In genomic region chr5:177462021-177462670, GRCh38 we compare ENCODE assay signal across 11 cellular contexts. TPM values are rescaled to one million over a fixed set of nuclear protein-coding genes. Genes with fewer than 3 reads are reported as not detected.
A peak's percentile ranks its signal among the peaks of the same experiment; 100 is the strongest.
DNase-seq lines count a peak whose midpoint lies in the region; ATAC-seq, FAIRE-seq and TF ChIP-seq lines count a peak whose summit lies in the region.
"Had no signal": no experiment of that assay in that cellular context is flagged by ENCODE, and none has a peak within 500 bp of the region (broad histone marks: within the 10 kb centered on the region; RNA-seq: fewer than 3 reads in every experiment).

No MANE protein-coding gene starts in this region.

- H3K36me3 ChIP-seq in liver (ENCODE audit: control insufficient read depth in 4 of 4, insufficient read depth in 3 of 4, low read depth in 1 of 4, low read length in 3 of 4) (no peaks in the 10 kb centered on the region), HepG2 (replicated peaks in 1 of 2; ENCODE audit: control insufficient read depth in 1 of 2, insufficient read depth in 2 of 2, low read length in 2 of 2) (peaks cover 7 to 14% of the 10 kb centered on the region in 2 experiments; a peak in 3 of 5 replicates), upper lobe of right lung (peaks cover 14% of the 10 kb centered on the region)

- H3K27me3 Mint-ChIP-seq in activated T-helper 2 cell treated with anti-CD3 and anti-CD28 coated beads, Interferon-gamma antibody, Interleukin-2, Interleukin-4, amounts not matched to agents 10 μg/mL and 5 μg/mL and 100 μg/mL, durations not matched to agents 14 hours and 24 hours and 36 hours (ENCODE audit: low read depth) = no peaks in the 10 kb centered on the region

- TF ChIP-seq POLR2A in HepG2 (IDR thresholded peaks at IDR 0.05; ENCODE audit: insufficient read depth in 1 of 2, low read depth in 2 of 2, low read length in 2 of 2) = no peak

- H3K4me1 Mint-ChIP-seq in activated T-helper 2 cell treated with anti-CD3 and anti-CD28 coated beads, Interferon-gamma antibody, Interleukin-2, Interleukin-4, amounts not matched to agents 10 μg/mL and 5 μg/mL and 100 μg/mL, durations not matched to agents 14 hours and 24 hours and 36 hours (ENCODE audit: low read depth) = peaks cover 15% of the 10 kb centered on the region

- H3K27ac Mint-ChIP-seq in activated T-helper 2 cell treated with anti-CD3 and anti-CD28 coated beads, Interferon-gamma antibody, Interleukin-2, Interleukin-4, amounts not matched to agents 10 μg/mL and 5 μg/mL and 100 μg/mL, durations not matched to agents 14 hours and 24 hours and 36 hours = peak overlapping the region; percentile 60

- 77% methylated on average over 27 of the region's 27 CpGs for WGBS in liver
- WGBS in HepG2 (ENCODE audit: low lambda C conversion rate) = 94% methylated on average over 17 of the region's 27 CpGs
- 65% methylated on average over 27 of the region's 27 CpGs for WGBS in right cardiac atrium

- FAIRE-seq in HepG2 (lab: Jason Lieb, UNC) = no peak

- peaks cover 7% of the 10 kb centered on the region; the same call in 1 of the 2 replicates for H4K20me1 ChIP-seq in HepG2 (ENCODE audit: insufficient read depth, low read length)

- H3K4me3 ChIP-seq in liver (ENCODE audit: low read depth in 1 of 3, low read length in 3 of 3) (no peak overlapping the region), HepG2 (replicated peaks in 1 of 3; ENCODE audit: insufficient read depth in 1 of 3, low read depth in 2 of 3, low read length in 3 of 3) (no peak overlapping the region), right cardiac atrium (ENCODE audit: low read length) (no peak overlapping the region), upper lobe of right lung (no peak overlapping the region)

- no peaks in the 10 kb centered on the region for H3K9me3 Mint-ChIP-seq in activated T-helper 2 cell treated with anti-CD3 and anti-CD28 coated beads, Interferon-gamma antibody, Interleukin-2, Interleukin-4, amounts not matched to agents 10 μg/mL and 5 μg/mL and 100 μg/mL, durations not matched to agents 14 hours and 24 hours and 36 hours

- in situ Hi-C loops in HepG2 (cut with HindIII; ENCODE audit: extremely low pct_ligation_motif_present, low pct_unique_long_range_greater_than_20kb) = loop anchor here (25.0 kb wide), 1 partner anchor 350 kb away; no protein-coding TSS in a partner anchor

- no peak overlapping the region for H3K9ac ChIP-seq in liver (ENCODE audit: low read depth in 1 of 2, low read length in 2 of 2)
- no peak overlapping the region for H3K9ac ChIP-seq in HepG2 (ENCODE audit: insufficient read depth, low read depth, low read length)

- POLR2A ChIA-PET in HepG2 (lab: Yijun Ruan, JAX) = interaction anchor here (0.7 to 1.4 kb wide), 2 partner anchors 35 to 59 kb away, joined by 3 to 4 read pairs; partner anchors contain the start of gene PDLIM7

- H3K27me3 ChIP-seq in liver (ENCODE audit: control insufficient read depth in 4 of 4, insufficient read depth in 4 of 4, low read length in 3 of 4) (no peaks in the 10 kb centered on the region), HepG2 (ENCODE audit: control insufficient read depth in 1 of 2, insufficient read depth in 2 of 2, low read length in 2 of 2) (no peaks in the 10 kb centered on the region), right cardiac atrium (ENCODE audit: control insufficient read depth, insufficient read depth) (no peaks in the 10 kb centered on the region), upper lobe of right lung (no peaks in the 10 kb centered on the region)

- no peaks in the 10 kb centered on the region for H3K79me2 ChIP-seq in HepG2 (ENCODE audit: insufficient read depth, low read length)

- TF ChIP-seq EP300 in HepG2 (IDR thresholded peaks at IDR 0.05; ENCODE audit: low read depth in 2 of 2, low read length in 2 of 2) (no peak), HepG2 (CRISPR knock-in tag; IDR thresholded peaks at IDR 0.05; ENCODE audit: borderline replicate concordance) (no peak)

- CTCF ChIA-PET in HepG2 (lab: Yijun Ruan, JAX; ENCODE audit: low intra/inter-chr PET ratio, low total read pairs) = no interaction called here

- BruUV-seq in HepG2 (replicated peaks; lab: Mats Ljungman, UMichigan) = no TSS peak

- no peaks in the 10 kb centered on the region for H3K4me1 ChIP-seq in liver (ENCODE audit: control insufficient read depth in 4 of 4, insufficient read depth in 4 of 4, low read length in 3 of 4)
- peaks cover 3% of the 10 kb centered on the region; the same call in 1 of the 2 replicates for H3K4me1 ChIP-seq in HepG2 (ENCODE audit: insufficient read depth, low read length)
- no peaks in the 10 kb centered on the region for H3K4me1 ChIP-seq in right cardiac atrium (ENCODE audit: control insufficient read depth, insufficient read depth, low read length)
- H3K4me1 ChIP-seq in upper lobe of right lung = peaks cover 6% of the 10 kb centered on the region

- H3K36me3 Mint-ChIP-seq in activated T-helper 2 cell treated with anti-CD3 and anti-CD28 coated beads, Interferon-gamma antibody, Interleukin-2, Interleukin-4, amounts not matched to agents 10 μg/mL and 5 μg/mL and 100 μg/mL, durations not matched to agents 14 hours and 24 hours and 36 hours (ENCODE audit: low read depth) = peaks cover 11% of the 10 kb centered on the region

- H3K9me3 ChIP-seq in liver (ENCODE audit: control insufficient read depth in 4 of 4, low read length in 3 of 4) (no peaks in the 10 kb centered on the region), HepG2 (ENCODE audit: low read length) (no peaks in the 10 kb centered on the region), right cardiac atrium (ENCODE audit: control insufficient read depth, low read length) (no peaks in the 10 kb centered on the region), upper lobe of right lung (no peaks in the 10 kb centered on the region)

- no peak for ATAC-seq in HepG2
- peak; percentile 15 to 77 for ATAC-seq in right cardiac atrium
- peak; percentile 58 for ATAC-seq in upper lobe of right lung

- no peak for TF ChIP-seq RAD21 in liver (IDR thresholded peaks at IDR 0.05)
- no peak for TF ChIP-seq RAD21 in HepG2 (CRISPR knock-in tag; IDR thresholded peaks at IDR 0.05)

- TF ChIP-seq CTCF in liver (IDR thresholded peaks at IDR 0.05; ENCODE audit: low read depth, low read length, missing input control) (no peak), HepG2 (CRISPR knock-in tag; IDR thresholded peaks at IDR 0.05) (no peak), upper lobe of right lung (IDR thresholded peaks at IDR 0.05) (no peak), GM20000 (IDR thresholded peaks at IDR 0.05; ENCODE audit: extremely low read depth, missing control alignments) (no peak)

- DNase-seq in HepG2 (ENCODE audit: low spot score) (no peak), right cardiac atrium (peak; percentile 69 to 76 (median 75)), upper lobe of right lung (no peak), GM20000 (ENCODE audit: low spot score) (no peak), DMS53 treated with DMSO at 0.1 percent for 48 hours (lab: John Stamatoyannopoulos, UW; ENCODE audit: unreplicated experiment) (no peak), globus pallidus (ENCODE audit: low spot score) (no peak)
- no peak for DNase-seq in activated T-helper 2 cell treated with anti-CD3 and anti-CD28 coated beads, Interferon-gamma antibody, Interleukin-2, Interleukin-4, amounts not matched to agents 10 μg/mL and 5 μg/mL and 100 μg/mL, durations not matched to agents 14 hours and 24 hours and 36 hours (ENCODE audit: low spot score)
- DNase-seq: NCI-H1105 treated with DMSO at 0.1 percent for 48 hours, retina, T-helper 9 cell had no signal

- H3K27ac ChIP-seq in liver (ENCODE audit: low read depth in 1 of 2, low read length in 2 of 2) (no peak overlapping the region), HepG2 (ENCODE audit: extremely low read length, insufficient read depth, low read length) (no peak overlapping the region), right cardiac atrium (ENCODE audit: low read length) (peak overlapping the region; percentile 73), upper lobe of right lung (peak overlapping the region; percentile 30)

- intact Hi-C loops in HepG2 (cut with micrococcal nuclease; ENCODE audit: unreplicated experiment) = no loop called here
- intact Hi-C loops in activated T-helper 2 cell treated with anti-CD3 and anti-CD28 coated beads, Interferon-gamma antibody, Interleukin-2, Interleukin-4, amounts not matched to agents 10 μg/mL and 5 μg/mL and 100 μg/mL, durations not matched to agents 14 hours and 24 hours and 36 hours (cut with micrococcal nuclease) = no loop called here
- intact Hi-C loops in right cardiac atrium (cut with DNase I) = no loop called here
- intact Hi-C loops in upper lobe of right lung (cut with DNase I) = no loop called here

- no peak overlapping the region for H3K4me3 Mint-ChIP-seq in activated T-helper 2 cell treated with anti-CD3 and anti-CD28 coated beads, Interferon-gamma antibody, Interleukin-2, Interleukin-4, amounts not matched to agents 10 μg/mL and 5 μg/mL and 100 μg/mL, durations not matched to agents 14 hours and 24 hours and 36 hours (ENCODE audit: low read depth)

- H2AFZ ChIP-seq in HepG2 (ENCODE audit: low read length) = no peak overlapping the region

- no peak overlapping the region for H3K4me2 ChIP-seq in HepG2 (ENCODE audit: low read depth, low read length)

RNA-seq across cellular contexts. Expression of gene DBN1, which starts 11.3 kb away (rescaled TPM):
- 1 to 10 TPM; 2.3 to 4.9 TPM for total RNA-seq in liver
- polyA plus RNA-seq in liver = 1 to 10 TPM; 1.5 to 1.8 TPM
- total RNA-seq in HepG2 (2016; rRNA removed; fragmentation: Illumina TruSeq; extraction: Trizol) = 15.7 and 37.3 TPM in 2 replicates
- total RNA-seq in HepG2 (2016; cell fraction: cytosol; rRNA removed; fragmentation: Illumina TruSeq; extraction: Trizol; ENCODE audit: low read depth) = 6.9 and 9.3 TPM in 2 replicates
- 12.8 and 37.5 TPM in 2 replicates for total RNA-seq in HepG2 (2016; cell fraction: insoluble cytoplasmic fraction; rRNA removed; fragmentation: Illumina TruSeq; extraction: Trizol)
- 12.9 and 15.2 TPM in 2 replicates for total RNA-seq in HepG2 (2016; cell fraction: membrane; rRNA removed; fragmentation: Illumina TruSeq; extraction: Trizol)
- total RNA-seq in HepG2 (2016; cell fraction: nucleus; rRNA removed; fragmentation: Illumina TruSeq; extraction: Trizol) = 33.8 and 39.3 TPM in 2 replicates
- 27.0 and 30.9 TPM in 2 replicates for polyA plus RNA-seq in HepG2 (2011; rRNA removed)
- 14.1 and 18.1 TPM in 2 replicates for polyA plus RNA-seq in HepG2 (2011; cell fraction: cytosol; rRNA removed)
- 167 and 276 TPM in 2 replicates for polyA plus RNA-seq in HepG2 (2011; cell fraction: nucleus; rRNA removed)
- polyA plus RNA-seq in HepG2 (2012) = 16.5 and 21.1 TPM in 2 replicates
- 7.2 and 8.7 TPM in 2 replicates for polyA plus RNA-seq in HepG2 (2016; cell fraction: cytosol; fragmentation: Illumina TruSeq; extraction: Trizol; ENCODE audit: low read depth)
- polyA plus RNA-seq in HepG2 (2016; cell fraction: insoluble cytoplasmic fraction; fragmentation: Illumina TruSeq; extraction: Trizol; ENCODE audit: low read depth) = 16.0 and 21.2 TPM in 2 replicates
- 11.4 and 15.4 TPM in 2 replicates for polyA plus RNA-seq in HepG2 (2016; cell fraction: membrane; fragmentation: Illumina TruSeq; extraction: Trizol; ENCODE audit: low read depth)
- polyA plus RNA-seq in HepG2 (2016; cell fraction: nucleus; fragmentation: Illumina TruSeq; extraction: Trizol; ENCODE audit: insufficient read depth, low read depth) = 72.9 and 77.5 TPM in 2 replicates
- 30.4 and 47.5 TPM in 2 replicates for polyA minus RNA-seq in HepG2 (2011; rRNA and poly(A)+ RNA removed; ENCODE audit: low replicate concordance)
- 13.2 and 16.4 TPM in 2 replicates for polyA minus RNA-seq in HepG2 (2011; cell fraction: cytosol; rRNA and poly(A)+ RNA removed)
- 42.1 and 43.0 TPM in 2 replicates for polyA minus RNA-seq in HepG2 (2011; cell fraction: nucleus; rRNA and poly(A)+ RNA removed)
- total RNA-seq in activated T-helper 2 cell treated with anti-CD3 and anti-CD28 coated beads, Interferon-gamma antibody, Interleukin-2, Interleukin-4, amounts not matched to agents 10 μg/mL and 5 μg/mL and 100 μg/mL, durations not matched to agents 14 hours and 24 hours and 36 hours = 28.7 and 32.9 TPM in 2 replicates
- 10 to 100 TPM; 15.3 to 44.8 (median 25.3) TPM for total RNA-seq in right cardiac atrium
- 17.7 TPM for polyA plus RNA-seq in right cardiac atrium
- total RNA-seq in upper lobe of right lung = 34.6 TPM

RNA-seq across cellular contexts. Expression of gene PRR7, which starts 15.5 kb away (rescaled TPM):
- total RNA-seq in liver (under 1 TPM; 0.17 to 0.37 TPM), HepG2 (2016; rRNA removed; fragmentation: Illumina TruSeq; extraction: Trizol) (3.9 and 5.0 TPM in 2 replicates), right cardiac atrium (under 1 TPM in 3 of 4 donors, not detected in 1; 0.33 to 0.45 (median 0.35) TPM), upper lobe of right lung (2.1 TPM)
- polyA plus RNA-seq in liver (1 to 10 TPM in 1 of 2 donors, under 1 TPM in 1; 0.60 to 1.4 TPM), HepG2 (2011; rRNA removed) (4.8 and 6.7 TPM in 2 replicates), right cardiac atrium (0.27 TPM)
- 16.0 and 17.8 TPM in 2 replicates for total RNA-seq in HepG2 (2016; cell fraction: cytosol; rRNA removed; fragmentation: Illumina TruSeq; extraction: Trizol; ENCODE audit: low read depth)
- 3.2 and 5.8 TPM in 2 replicates for total RNA-seq in HepG2 (2016; cell fraction: insoluble cytoplasmic fraction; rRNA removed; fragmentation: Illumina TruSeq; extraction: Trizol)
- total RNA-seq in HepG2 (2016; cell fraction: membrane; rRNA removed; fragmentation: Illumina TruSeq; extraction: Trizol) = 13.3 and 19.1 TPM in 2 replicates
- 2.0 and 2.5 TPM in 2 replicates for total RNA-seq in HepG2 (2016; cell fraction: nucleus; rRNA removed; fragmentation: Illumina TruSeq; extraction: Trizol)
- polyA plus RNA-seq in HepG2 (2011; cell fraction: cytosol; rRNA removed) = 6.4 and 16.7 TPM in 2 replicates
- polyA plus RNA-seq in HepG2 (2011; cell fraction: nucleus; rRNA removed) = 14.7 and 21.3 TPM in 2 replicates
- polyA plus RNA-seq in HepG2 (2012) = 1.5 and 3.1 TPM in 2 replicates
- polyA plus RNA-seq in HepG2 (2016; cell fraction: cytosol; fragmentation: Illumina TruSeq; extraction: Trizol; ENCODE audit: low read depth) = 20.2 and 21.6 TPM in 2 replicates
- polyA plus RNA-seq in HepG2 (2016; cell fraction: insoluble cytoplasmic fraction; fragmentation: Illumina TruSeq; extraction: Trizol; ENCODE audit: low read depth) = 4.9 and 5.8 TPM in 2 replicates
- 16.9 and 17.7 TPM in 2 replicates for polyA plus RNA-seq in HepG2 (2016; cell fraction: membrane; fragmentation: Illumina TruSeq; extraction: Trizol; ENCODE audit: low read depth)
- 5.8 and 6.9 TPM in 2 replicates for polyA plus RNA-seq in HepG2 (2016; cell fraction: nucleus; fragmentation: Illumina TruSeq; extraction: Trizol; ENCODE audit: insufficient read depth, low read depth)
- polyA minus RNA-seq in HepG2 (2011; rRNA and poly(A)+ RNA removed; ENCODE audit: low replicate concordance) = 0.94 and 6.4 TPM in 2 replicates
- polyA minus RNA-seq in HepG2 (2011; cell fraction: cytosol; rRNA and poly(A)+ RNA removed) = 3.2 and 5.0 TPM in 2 replicates
- 1.1 and 1.4 TPM in 2 replicates for polyA minus RNA-seq in HepG2 (2011; cell fraction: nucleus; rRNA and poly(A)+ RNA removed)
- total RNA-seq in activated T-helper 2 cell treated with anti-CD3 and anti-CD28 coated beads, Interferon-gamma antibody, Interleukin-2, Interleukin-4, amounts not matched to agents 10 μg/mL and 5 μg/mL and 100 μg/mL, durations not matched to agents 14 hours and 24 hours and 36 hours = 12.1 and 13.0 TPM in 2 replicates

RNA-seq across cellular contexts. Expression of gene PDLIM7, which starts 35.3 kb away (rescaled TPM):
- total RNA-seq in liver (10 to 100 TPM in 1 of 2 donors, 1 to 10 TPM in 1; 7.0 to 36.0 TPM), HepG2 (2016; rRNA removed; fragmentation: Illumina TruSeq; extraction: Trizol) (17.7 and 21.1 TPM in 2 replicates), right cardiac atrium (10 to 100 TPM; 35.0 to 71.5 (median 47.0) TPM), upper lobe of right lung (59.1 TPM)
- polyA plus RNA-seq in liver (1 to 10 TPM; 5.5 to 10.0 TPM), HepG2 (2011; rRNA removed) (31.3 and 38.4 TPM in 2 replicates), right cardiac atrium (61.9 TPM)
- 6.1 and 8.5 TPM in 2 replicates for total RNA-seq in HepG2 (2016; cell fraction: cytosol; rRNA removed; fragmentation: Illumina TruSeq; extraction: Trizol; ENCODE audit: low read depth)
- total RNA-seq in HepG2 (2016; cell fraction: insoluble cytoplasmic fraction; rRNA removed; fragmentation: Illumina TruSeq; extraction: Trizol) = 14.8 and 20.5 TPM in 2 replicates
- total RNA-seq in HepG2 (2016; cell fraction: membrane; rRNA removed; fragmentation: Illumina TruSeq; extraction: Trizol) = 10.1 and 15.4 TPM in 2 replicates
- total RNA-seq in HepG2 (2016; cell fraction: nucleus; rRNA removed; fragmentation: Illumina TruSeq; extraction: Trizol) = 15.8 and 17.5 TPM in 2 replicates
- 16.0 and 26.2 TPM in 2 replicates for polyA plus RNA-seq in HepG2 (2011; cell fraction: cytosol; rRNA removed)
- 208 and 260 TPM in 2 replicates for polyA plus RNA-seq in HepG2 (2011; cell fraction: nucleus; rRNA removed)
- polyA plus RNA-seq in HepG2 (2012) = 13.5 and 20.9 TPM in 2 replicates
- polyA plus RNA-seq in HepG2 (2016; cell fraction: cytosol; fragmentation: Illumina TruSeq; extraction: Trizol; ENCODE audit: low read depth) = 9.0 and 11.5 TPM in 2 replicates
- polyA plus RNA-seq in HepG2 (2016; cell fraction: insoluble cytoplasmic fraction; fragmentation: Illumina TruSeq; extraction: Trizol; ENCODE audit: low read depth) = 21.0 and 30.6 TPM in 2 replicates
- polyA plus RNA-seq in HepG2 (2016; cell fraction: membrane; fragmentation: Illumina TruSeq; extraction: Trizol; ENCODE audit: low read depth) = 14.1 and 15.2 TPM in 2 replicates
- 62.3 and 63.3 TPM in 2 replicates for polyA plus RNA-seq in HepG2 (2016; cell fraction: nucleus; fragmentation: Illumina TruSeq; extraction: Trizol; ENCODE audit: insufficient read depth, low read depth)
- 26.3 and 38.9 TPM in 2 replicates for polyA minus RNA-seq in HepG2 (2011; rRNA and poly(A)+ RNA removed; ENCODE audit: low replicate concordance)
- 12.7 and 14.1 TPM in 2 replicates for polyA minus RNA-seq in HepG2 (2011; cell fraction: cytosol; rRNA and poly(A)+ RNA removed)
- 49.5 and 52.4 TPM in 2 replicates for polyA minus RNA-seq in HepG2 (2011; cell fraction: nucleus; rRNA and poly(A)+ RNA removed)
- total RNA-seq in activated T-helper 2 cell treated with anti-CD3 and anti-CD28 coated beads, Interferon-gamma antibody, Interleukin-2, Interleukin-4, amounts not matched to agents 10 μg/mL and 5 μg/mL and 100 μg/mL, durations not matched to agents 14 hours and 24 hours and 36 hours = 85.4 and 86.9 TPM in 2 replicates

RNA-seq across cellular contexts. Expression of gene GRK6, which starts 35.7 kb away (rescaled TPM):
- 10 to 100 TPM; 15.2 to 24.0 TPM for total RNA-seq in liver
- 1 to 10 TPM; 3.1 to 6.4 TPM for polyA plus RNA-seq in liver
- 16.1 and 19.9 TPM in 2 replicates for total RNA-seq in HepG2 (2016; rRNA removed; fragmentation: Illumina TruSeq; extraction: Trizol)
- 21.2 and 25.1 TPM in 2 replicates for total RNA-seq in HepG2 (2016; cell fraction: cytosol; rRNA removed; fragmentation: Illumina TruSeq; extraction: Trizol; ENCODE audit: low read depth)
- total RNA-seq in HepG2 (2016; cell fraction: insoluble cytoplasmic fraction; rRNA removed; fragmentation: Illumina TruSeq; extraction: Trizol) = 15.7 and 20.8 TPM in 2 replicates
- total RNA-seq in HepG2 (2016; cell fraction: membrane; rRNA removed; fragmentation: Illumina TruSeq; extraction: Trizol) = 43.3 and 44.5 TPM in 2 replicates
- total RNA-seq in HepG2 (2016; cell fraction: nucleus; rRNA removed; fragmentation: Illumina TruSeq; extraction: Trizol) = 15.6 TPM in 2 replicates
- 13.2 and 17.4 TPM in 2 replicates for polyA plus RNA-seq in HepG2 (2011; rRNA removed)
- 16.2 and 19.6 TPM in 2 replicates for polyA plus RNA-seq in HepG2 (2011; cell fraction: cytosol; rRNA removed)
- polyA plus RNA-seq in HepG2 (2011; cell fraction: nucleus; rRNA removed) = 21.6 and 24.6 TPM in 2 replicates
- 16.7 and 17.5 TPM in 2 replicates for polyA plus RNA-seq in HepG2 (2012)
- 36.3 and 37.2 TPM in 2 replicates for polyA plus RNA-seq in HepG2 (2016; cell fraction: cytosol; fragmentation: Illumina TruSeq; extraction: Trizol; ENCODE audit: low read depth)
- 20.6 and 21.6 TPM in 2 replicates for polyA plus RNA-seq in HepG2 (2016; cell fraction: insoluble cytoplasmic fraction; fragmentation: Illumina TruSeq; extraction: Trizol; ENCODE audit: low read depth)
- 45.6 and 48.4 TPM in 2 replicates for polyA plus RNA-seq in HepG2 (2016; cell fraction: membrane; fragmentation: Illumina TruSeq; extraction: Trizol; ENCODE audit: low read depth)
- polyA plus RNA-seq in HepG2 (2016; cell fraction: nucleus; fragmentation: Illumina TruSeq; extraction: Trizol; ENCODE audit: insufficient read depth, low read depth) = 22.8 and 26.4 TPM in 2 replicates
- polyA minus RNA-seq in HepG2 (2011; rRNA and poly(A)+ RNA removed; ENCODE audit: low replicate concordance) = 11.2 and 22.9 TPM in 2 replicates
- 13.6 and 15.1 TPM in 2 replicates for polyA minus RNA-seq in HepG2 (2011; cell fraction: cytosol; rRNA and poly(A)+ RNA removed)
- 19.2 and 24.9 TPM in 2 replicates for polyA minus RNA-seq in HepG2 (2011; cell fraction: nucleus; rRNA and poly(A)+ RNA removed)
- 131 and 134 TPM in 2 replicates for total RNA-seq in activated T-helper 2 cell treated with anti-CD3 and anti-CD28 coated beads, Interferon-gamma antibody, Interleukin-2, Interleukin-4, amounts not matched to agents 10 μg/mL and 5 μg/mL and 100 μg/mL, durations not matched to agents 14 hours and 24 hours and 36 hours
- total RNA-seq in right cardiac atrium = 10 to 100 TPM; 13.2 to 16.9 (median 15.5) TPM
- polyA plus RNA-seq in right cardiac atrium = 7.4 TPM
- 43.9 TPM for total RNA-seq in upper lobe of right lung

RNA-seq across cellular contexts. Expression of gene DOK3, which starts 47.5 kb away (rescaled TPM):
- 10 to 100 TPM; 10.2 to 19.2 TPM for total RNA-seq in liver
- 1 to 10 TPM; 1.7 to 2.9 TPM for polyA plus RNA-seq in liver
- 0.48 and 1.4 TPM in 2 replicates for total RNA-seq in HepG2 (2016; rRNA removed; fragmentation: Illumina TruSeq; extraction: Trizol)
- 0.44 and 0.51 TPM in 2 replicates for total RNA-seq in HepG2 (2016; cell fraction: cytosol; rRNA removed; fragmentation: Illumina TruSeq; extraction: Trizol; ENCODE audit: low read depth)
- total RNA-seq in HepG2 (2016; cell fraction: insoluble cytoplasmic fraction; rRNA removed; fragmentation: Illumina TruSeq; extraction: Trizol) = 0.40 and 1.6 TPM in 2 replicates
- total RNA-seq in HepG2 (2016; cell fraction: membrane; rRNA removed; fragmentation: Illumina TruSeq; extraction: Trizol) = 0.43 and 0.52 TPM in 2 replicates
- 3.1 and 3.4 TPM in 2 replicates for total RNA-seq in HepG2 (2016; cell fraction: nucleus; rRNA removed; fragmentation: Illumina TruSeq; extraction: Trizol)
- 1.5 and 1.7 TPM in 2 replicates for polyA plus RNA-seq in HepG2 (2011; rRNA removed)
- polyA plus RNA-seq in HepG2 (2011; cell fraction: cytosol; rRNA removed) = 0.45 and 0.52 TPM in 2 replicates
- 11.5 and 16.7 TPM in 2 replicates for polyA plus RNA-seq in HepG2 (2011; cell fraction: nucleus; rRNA removed)
- polyA plus RNA-seq in HepG2 (2012) = 0.60 and 1.5 TPM in 2 replicates
- 0.17 and 0.23 TPM in 2 replicates for polyA plus RNA-seq in HepG2 (2016; cell fraction: cytosol; fragmentation: Illumina TruSeq; extraction: Trizol; ENCODE audit: low read depth)
- 0.77 and 0.99 TPM in 2 replicates for polyA plus RNA-seq in HepG2 (2016; cell fraction: insoluble cytoplasmic fraction; fragmentation: Illumina TruSeq; extraction: Trizol; ENCODE audit: low read depth)
- polyA plus RNA-seq in HepG2 (2016; cell fraction: membrane; fragmentation: Illumina TruSeq; extraction: Trizol; ENCODE audit: low read depth) = 0.26 and 0.50 TPM in 2 replicates
- polyA plus RNA-seq in HepG2 (2016; cell fraction: nucleus; fragmentation: Illumina TruSeq; extraction: Trizol; ENCODE audit: insufficient read depth, low read depth) = 7.2 and 8.3 TPM in 2 replicates
- polyA minus RNA-seq in HepG2 (2011; rRNA and poly(A)+ RNA removed; ENCODE audit: low replicate concordance) = 3.4 and 4.3 TPM in 2 replicates
- polyA minus RNA-seq in HepG2 (2011; cell fraction: cytosol; rRNA and poly(A)+ RNA removed) = not detected in 2 replicates
- 4.4 and 4.8 TPM in 2 replicates for polyA minus RNA-seq in HepG2 (2011; cell fraction: nucleus; rRNA and poly(A)+ RNA removed)
- total RNA-seq in activated T-helper 2 cell treated with anti-CD3 and anti-CD28 coated beads, Interferon-gamma antibody, Interleukin-2, Interleukin-4, amounts not matched to agents 10 μg/mL and 5 μg/mL and 100 μg/mL, durations not matched to agents 14 hours and 24 hours and 36 hours = 3.3 and 4.9 TPM in 2 replicates
- 1 to 10 TPM; 3.1 to 4.5 (median 3.9) TPM for total RNA-seq in right cardiac atrium
- polyA plus RNA-seq in right cardiac atrium = 1.4 TPM
- total RNA-seq in upper lobe of right lung = 45.6 TPM

Comparison
In these comparisons a context has a peak if more than half of its experiments do, and no peak if none do; other contexts are left out.
1. H3K27ac ChIP-seq: peak in right cardiac atrium (single experiment) and upper lobe of right lung (single experiment); none in liver (0 of 2) and HepG2 (single experiment).
2. DNase-seq: peak in right cardiac atrium (3 of 3); none in HepG2 (single experiment), activated T-helper 2 cell treated with anti-CD3 and anti-CD28 coated beads, Interferon-gamma antibody, Interleukin-2, Interleukin-4, amounts not matched to agents 10 μg/mL and 5 μg/mL and 100 μg/mL, durations not matched to agents 14 hours and 24 hours and 36 hours (single experiment), upper lobe of right lung (single experiment), GM20000 (single experiment), DMS53 treated with DMSO at 0.1 percent for 48 hours (single experiment) and globus pallidus (single experiment).